8 cellular contexts compared by ENCODE assay signal in genomic region chr22:36331912-36332622, GRCh38. TPM values are rescaled to one million over a fixed set of nuclear protein-coding genes. Genes with fewer than 3 reads are reported as not detected.
DNase-seq lines count a peak whose midpoint lies in the region; ATAC-seq, FAIRE-seq and TF ChIP-seq lines count a peak whose summit lies in the region.

No MANE protein-coding gene starts in this region.

- H3K4me3 Mint-ChIP-seq in T-cell: peak overlapping the region; percentile 82 to 89 (median 83)

- TF ChIP-seq CTCF in mammary epithelial cell (conservative IDR thresholded peaks at IDR 0.05 in 1 of 2, IDR thresholded peaks at IDR 0.05 in 1 of 2; ENCODE audit: extremely low read depth in 1 of 2, insufficient read depth in 1 of 2, low read depth in 1 of 2, low read length in 2 of 2): no peak
- TF ChIP-seq CTCF in HepG2 (CRISPR knock-in tag; IDR thresholded peaks at IDR 0.05): no peak

- BruUV-seq in mammary epithelial cell (replicated peaks; lab: Mats Ljungman, UMichigan) (TSS peak; percentile 23), HepG2 (replicated peaks; lab: Mats Ljungman, UMichigan) (no TSS peak)

- H3K9me3 ChIP-seq in mammary epithelial cell (replicated peaks; ENCODE audit: insufficient read depth, low read length): no peaks in the 10 kb centered on the region
- no peaks in the 10 kb centered on the region for H3K9me3 ChIP-seq in HepG2 (ENCODE audit: low read length)

- H2AFZ ChIP-seq in mammary epithelial cell (ENCODE audit: low read depth, low read length) (no peak overlapping the region), HepG2 (ENCODE audit: low read length) (no peak overlapping the region)

- peak overlapping the region; percentile 58 for H3K4me2 ChIP-seq in mammary epithelial cell (ENCODE audit: insufficient read depth, low read depth, low read length)
- H3K4me2 ChIP-seq in HepG2 (ENCODE audit: low read depth, low read length): no peak overlapping the region

- H3K9me3 Mint-ChIP-seq in T-cell: no peaks in the 10 kb centered on the region

- POLR2A ChIA-PET in T-cell (lab: Charles Lee): interaction anchor here (0.8 to 1.4 kb wide), 3 partner anchors 24 to 45 kb away, joined by 3 to 4 read pairs (median 3); no protein-coding TSS in a partner anchor
- POLR2A ChIA-PET in HepG2 (lab: Yijun Ruan, JAX): interaction anchor here (1.2 to 4.7 kb wide), 6 partner anchors 10 to 67 kb away, joined by 3 to 36 read pairs (median 4); partner anchors contain the start of gene MYH9

- WGBS in mammary epithelial cell (ENCODE audit: low coverage, missing lambda C conversion rate): 6% methylated on average over 10 of the region's 15 CpGs
- WGBS in HepG2 (ENCODE audit: low lambda C conversion rate): 97% methylated on average over 9 of the region's 15 CpGs

- H3K27ac ChIP-seq in mammary epithelial cell (ENCODE audit: insufficient read depth, low read depth, low read length) (peak overlapping the region; percentile 99), HepG2 (ENCODE audit: extremely low read length, insufficient read depth, low read length) (peak overlapping the region; percentile 23)

- H4K20me1 ChIP-seq in mammary epithelial cell (ENCODE audit: insufficient read depth, low read length): no peaks in the 10 kb centered on the region
- H4K20me1 ChIP-seq in HepG2 (ENCODE audit: insufficient read depth, low read length): peaks cover 4% of the 10 kb centered on the region; the same call in 1 of the 2 replicates

- peaks cover 17% of the 10 kb centered on the region for H3K36me3 ChIP-seq in mammary epithelial cell (ENCODE audit: insufficient read depth, low read length)
- H3K36me3 ChIP-seq in HepG2 (replicated peaks in 1 of 2; ENCODE audit: control insufficient read depth in 1 of 2, insufficient read depth in 2 of 2, low read length in 2 of 2): peaks cover 56 to 97% of the 10 kb centered on the region in 2 experiments

- dilution Hi-C loops in mammary epithelial cell (cut with HindIII; ENCODE audit: low sequenced_read_pairs): loop anchor here (5.0 kb wide), 1 partner anchor 35 kb away; no protein-coding TSS in a partner anchor

- peaks cover 98% of the 10 kb centered on the region for H3K4me1 ChIP-seq in mammary epithelial cell (ENCODE audit: insufficient read depth, low read length)
- peaks cover 54% of the 10 kb centered on the region for H3K4me1 ChIP-seq in HepG2 (ENCODE audit: insufficient read depth, low read length)

- H3K27me3 ChIP-seq in mammary epithelial cell (ENCODE audit: insufficient read depth, low read length) (no peaks in the 10 kb centered on the region), HepG2 (ENCODE audit: control insufficient read depth in 1 of 2, insufficient read depth in 2 of 2, low read length in 2 of 2) (no peaks in the 10 kb centered on the region)

- peak overlapping the region; percentile 98 to 100 for H3K27ac Mint-ChIP-seq in T-cell

- peak; percentile 20 to 39 (median 36) for ATAC-seq in T-cell (replicated peaks in 1 of 4)
- no peak for ATAC-seq in HepG2
- ATAC-seq in GM21619 (IDR thresholded peaks at IDR 0.05; ENCODE audit: unreplicated experiment): no peak
- ATAC-seq in HG02623 (IDR thresholded peaks at IDR 0.05; ENCODE audit: unreplicated experiment): no peak

- peak; percentile 39 for DNase-seq in DMS153 (lab: John Stamatoyannopoulos, UW)
- peak in 54 of 76 experiments; percentile 8 to 65 (median 40) for DNase-seq in HUDEP-2 (lab: John Stamatoyannopoulos, UW; ENCODE audit: unreplicated experiment in 76 of 76)
- peak; percentile 44 to 74 (median 62) for DNase-seq in T-cell
- DNase-seq in mammary epithelial cell: no peak
- no peak for DNase-seq in HepG2 (ENCODE audit: low spot score)
- peak; percentile 40 to 70 (median 58) for DNase-seq in stimulated activated naive CD4-positive, alpha-beta T cell (lab: John Stamatoyannopoulos, UW)

- TF ChIP-seq RAD21 in HepG2 (CRISPR knock-in tag; IDR thresholded peaks at IDR 0.05): no peak

- TF ChIP-seq POLR2A in HepG2 (IDR thresholded peaks at IDR 0.05; ENCODE audit: insufficient read depth in 1 of 2, low read depth in 2 of 2, low read length in 2 of 2): no peak

- no peak for FAIRE-seq in HepG2 (lab: Jason Lieb, UNC)

- in situ Hi-C loops in mammary epithelial cell (cut with MboI; ENCODE audit: low sequenced_read_pairs in 2 of 2) (no loop called here), HepG2 (cut with HindIII; ENCODE audit: extremely low pct_ligation_motif_present, low pct_unique_long_range_greater_than_20kb) (no loop called here)

- H3K27me3 Mint-ChIP-seq in T-cell: no peaks in the 10 kb centered on the region

- CTCF ChIA-PET in T-cell (lab: Charles Lee) (interaction anchor here in 1 of 2 donors (0.5 to 3.4 kb wide), 10 partner anchors 14 to 154 kb away, joined by 3 to 15 read pairs (median 4); no protein-coding TSS in a partner anchor), mammary epithelial cell (lab: Charles Lee; ENCODE audit: low non-redundant PET) (interaction anchor here (1.0 kb wide), 1 partner anchor 138 kb away, joined by 5 read pairs; no protein-coding TSS in a partner anchor), HepG2 (lab: Yijun Ruan, JAX; ENCODE audit: low intra/inter-chr PET ratio, low total read pairs) (no interaction called here)

- H3K79me2 ChIP-seq in mammary epithelial cell (ENCODE audit: insufficient read depth, low read length) (peaks cover 85% of the 10 kb centered on the region), HepG2 (ENCODE audit: insufficient read depth, low read length) (peaks cover 75% of the 10 kb centered on the region)

- intact Hi-C loops in mammary epithelial cell (cut with micrococcal nuclease): loop anchor here (1.0 to 5.0 kb wide), 4 partner anchors 13 to 195 kb away; partner anchors contain the start of gene EIF3D
- intact Hi-C loops in HepG2 (cut with micrococcal nuclease; ENCODE audit: unreplicated experiment): no loop called here

- TF ChIP-seq EP300 in HepG2 (IDR thresholded peaks at IDR 0.05; ENCODE audit: low read depth in 2 of 2, low read length in 2 of 2) (no peak), HepG2 (CRISPR knock-in tag; IDR thresholded peaks at IDR 0.05; ENCODE audit: borderline replicate concordance) (no peak)

- H3K9ac ChIP-seq in mammary epithelial cell (ENCODE audit: insufficient read depth, low read length): peak overlapping the region; percentile 83
- no peak overlapping the region for H3K9ac ChIP-seq in HepG2 (ENCODE audit: insufficient read depth, low read depth, low read length)

- H3K36me3 Mint-ChIP-seq in T-cell: peaks cover 65% of the 10 kb centered on the region

- H3K4me3 ChIP-seq in mammary epithelial cell (replicated peaks in 1 of 3; ENCODE audit: insufficient read depth in 1 of 3, low read depth in 2 of 3, low read length in 3 of 3) (no peak overlapping the region), HepG2 (replicated peaks in 1 of 3; ENCODE audit: insufficient read depth in 1 of 3, low read depth in 2 of 3, low read length in 3 of 3) (no peak overlapping the region)

- H3K4me1 Mint-ChIP-seq in T-cell: peaks cover 99 to 100% (median 99%) of the 10 kb centered on the region in 3 donors

TF ChIP-seq in HepG2, 621 proteins besides CTCF, POLR2A, EP300 and RAD21:
- TF ChIP-seq, protein P1, sequence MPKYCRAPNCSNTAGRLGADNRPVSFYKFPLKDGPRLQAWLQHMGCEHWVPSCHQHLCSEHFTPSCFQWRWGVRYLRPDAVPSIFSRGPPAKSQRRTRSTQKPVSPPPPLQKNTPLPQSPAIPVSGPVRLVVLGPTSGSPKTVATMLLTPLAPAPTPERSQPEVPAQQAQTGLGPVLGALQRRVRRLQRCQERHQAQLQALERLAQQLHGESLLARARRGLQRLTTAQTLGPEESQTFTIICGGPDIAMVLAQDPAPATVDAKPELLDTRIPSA (CRISPR knock-in tag; IDR thresholded peaks at IDR 0.05; ENCODE audit: borderline replicate concordance): no peak
- peak; percentile 57 for TF ChIP-seq AGO2 (optimal IDR thresholded peaks at IDR 0.05; ENCODE audit: low read depth, low read length)

RNA-seq across cellular contexts. Expression of gene MYH9, which starts 55.7 kb away (rescaled TPM):
- 1,000 to 10,000 TPM in 2 of 5 donors, 100 to 1,000 TPM in 3; 816 to 1,109 (median 896) TPM for total RNA-seq in T-cell
- total RNA-seq in mammary epithelial cell: 1,000 to 10,000 TPM; 1,183 to 1,246 TPM
- polyA plus RNA-seq in mammary epithelial cell: 295 TPM
- polyA minus RNA-seq in mammary epithelial cell: 996 TPM
- total RNA-seq in HepG2 (2016; rRNA removed; fragmentation: Illumina TruSeq; extraction: Trizol): 98.5 and 125 TPM in 2 replicates
- total RNA-seq in HepG2 (2016; cell fraction: cytosol; rRNA removed; fragmentation: Illumina TruSeq; extraction: Trizol; ENCODE audit: low read depth): 28.5 and 28.7 TPM in 2 replicates
- total RNA-seq in HepG2 (2016; cell fraction: insoluble cytoplasmic fraction; rRNA removed; fragmentation: Illumina TruSeq; extraction: Trizol): 92.9 and 102 TPM in 2 replicates
- total RNA-seq in HepG2 (2016; cell fraction: membrane; rRNA removed; fragmentation: Illumina TruSeq; extraction: Trizol): 39.3 and 47.1 TPM in 2 replicates
- total RNA-seq in HepG2 (2016; cell fraction: nucleus; rRNA removed; fragmentation: Illumina TruSeq; extraction: Trizol): 73.0 and 81.6 TPM in 2 replicates
- 50.7 and 60.6 TPM in 2 replicates for polyA plus RNA-seq in HepG2 (2011; rRNA removed)
- 31.6 and 39.3 TPM in 2 replicates for polyA plus RNA-seq in HepG2 (2011; cell fraction: cytosol; rRNA removed)
- 68.4 and 91.3 TPM in 2 replicates for polyA plus RNA-seq in HepG2 (2011; cell fraction: nucleus; rRNA removed)
- 88.3 and 93.4 TPM in 2 replicates for polyA plus RNA-seq in HepG2 (2012)
- 3.6 and 4.2 TPM in 2 replicates for polyA plus RNA-seq in HepG2 (2016; cell fraction: cytosol; fragmentation: Illumina TruSeq; extraction: Trizol; ENCODE audit: low read depth)
- 72.0 and 110 TPM in 2 replicates for polyA plus RNA-seq in HepG2 (2016; cell fraction: insoluble cytoplasmic fraction; fragmentation: Illumina TruSeq; extraction: Trizol; ENCODE audit: low read depth)
- polyA plus RNA-seq in HepG2 (2016; cell fraction: membrane; fragmentation: Illumina TruSeq; extraction: Trizol; ENCODE audit: low read depth): 8.1 and 11.6 TPM in 2 replicates
- polyA plus RNA-seq in HepG2 (2016; cell fraction: nucleus; fragmentation: Illumina TruSeq; extraction: Trizol; ENCODE audit: insufficient read depth, low read depth): 106 and 113 TPM in 2 replicates
- 124 and 180 TPM in 2 replicates for polyA minus RNA-seq in HepG2 (2011; rRNA and poly(A)+ RNA removed; ENCODE audit: low replicate concordance)
- polyA minus RNA-seq in HepG2 (2011; cell fraction: cytosol; rRNA and poly(A)+ RNA removed): 125 and 176 TPM in 2 replicates
- 61.9 and 97.5 TPM in 2 replicates for polyA minus RNA-seq in HepG2 (2011; cell fraction: nucleus; rRNA and poly(A)+ RNA removed)

Comparison
In these comparisons a context has a peak if more than half of its experiments do, and no peak if none do; other contexts are left out.
1. DNase-seq: peak in DMS153 (single experiment), HUDEP-2 (54 of 76), T-cell (34 of 34) and stimulated activated naive CD4-positive, alpha-beta T cell (6 of 6); none in mammary epithelial cell (single experiment) and HepG2 (single experiment).
2. ATAC-seq: peak in T-cell (4 of 4); none in HepG2 (single experiment), GM21619 (single experiment) and HG02623 (single experiment).